In genomic region chr18:51132256-51132935, GRCh38 we compare ENCODE assay signal across 20 cellular contexts.
DNase-seq lines count a peak whose midpoint lies in the region; ATAC-seq, FAIRE-seq and TF ChIP-seq lines count a peak whose summit lies in the region.
"Had no signal": no experiment of that assay in that cellular context is flagged by ENCODE, and none has a peak within 500 bp of the region (broad histone marks: within the 10 kb centered on the region; RNA-seq: fewer than 3 reads in every experiment).

No MANE protein-coding gene starts in this region.

- H3K4me1 ChIP-seq in A549 (peaks cover 43% of the 10 kb centered on the region; the same call in 2 of the 3 replicates), GM12878 (ENCODE audit: control insufficient read depth, insufficient read depth, low read length) (no peaks in the 10 kb centered on the region), keratinocyte (ENCODE audit: control insufficient read depth, extremely low read depth, insufficient read depth, low read length) (peaks cover 30% of the 10 kb centered on the region)
- H3K4me1 ChIP-seq: Peyer's patch had no signal

- no peak for DNase-seq in A549 (ENCODE audit: low read depth in 1 of 2, low spot score in 1 of 2)
- DNase-seq in GM12878 (ENCODE audit: low read depth, low spot score), result no peak
- DNase-seq in keratinocyte (ENCODE audit: low read depth, low spot score), result no peak
- DNase-seq in DMS79 (lab: John Stamatoyannopoulos, UW), result no peak
- DNase-seq: GDM1, H7, HFFc6, KG1, NCI-H1105, NCI-H2029 treated with DMSO at 0.1 percent for 48 hours, NCI-H345, NCI-H524, NCI-H82, Peyer's patch had no signal

- peak overlapping the region; percentile 9; the same call in 1 of the 3 replicates for H3K4me2 ChIP-seq in A549
- H3K4me2 ChIP-seq in GM12878 (ENCODE audit: control insufficient read depth, insufficient read depth), result no peak overlapping the region
- peak overlapping the region; percentile 8 for H3K4me2 ChIP-seq in keratinocyte (ENCODE audit: control insufficient read depth, extremely low read depth, insufficient read depth, low read depth, low read length)

- intact Hi-C loops in GM12878 (cut with micrococcal nuclease; ENCODE audit: unreplicated experiment), result no loop called here

- H3K4me3 ChIP-seq in A549 (no peak overlapping the region), GM12878 (no peak overlapping the region), keratinocyte (ENCODE audit: control insufficient read depth in 2 of 3, extremely low read depth in 1 of 3, insufficient read depth in 2 of 3, low read depth in 1 of 3, low read length in 3 of 3) (no peak overlapping the region)
- H3K4me3 ChIP-seq: Peyer's patch had no signal

- CTCF ChIA-PET in A549 (lab: Yijun Ruan, JAX) (interaction anchor here (1.4 to 1.6 kb wide), 2 partner anchors 22 to 35 kb away, joined by 3 to 8 read pairs; no protein-coding TSS in a partner anchor), GM12878 (lab: Yijun Ruan, JAX) (interaction anchor here (0.6 to 1.8 kb wide), 2 partner anchors 20 to 60 kb away, joined by 3 to 4 read pairs; no protein-coding TSS in a partner anchor)

- H3K9ac ChIP-seq in GM12878 (ENCODE audit: control insufficient read depth, insufficient read depth, low read length) (no peak overlapping the region), keratinocyte (ENCODE audit: control insufficient read depth, extremely low read depth, insufficient read depth, low read length) (no peak overlapping the region)

- TF ChIP-seq EP300 in A549 (IDR thresholded peaks at IDR 0.05) (no peak), GM12878 (IDR thresholded peaks at IDR 0.05; ENCODE audit: borderline replicate concordance in 1 of 2, control insufficient read depth in 1 of 2, low read depth in 2 of 2, low read length in 2 of 2) (no peak)

- H3K27ac ChIP-seq in A549 (0 out of 6 replicates have a peak overlapping the region, but pooled peaks of 1 of the 2 experiments have one; percentile 21), GM12878 (ENCODE audit: control insufficient read depth, insufficient read depth) (no peak overlapping the region), keratinocyte (ENCODE audit: control insufficient read depth, insufficient read depth, low read length) (no peak overlapping the region)
- H3K27ac ChIP-seq: Peyer's patch had no signal

- no peak for FAIRE-seq in A549 (lab: Jason Lieb, UNC)
- FAIRE-seq in GM12878 (lab: Jason Lieb, UNC), result no peak
- no peak for FAIRE-seq in keratinocyte (lab: Jason Lieb, UNC)
- FAIRE-seq: A204.1 had no signal

- ATAC-seq in A549 (no peak), GM19372 (IDR thresholded peaks at IDR 0.05; ENCODE audit: low read depth, unreplicated experiment) (peak; percentile 52), GM12878 (peak; percentile 36; the same call in 2 of the 3 replicates), HG02973 (IDR thresholded peaks at IDR 0.05; ENCODE audit: unreplicated experiment) (no peak), GM18520 (IDR thresholded peaks at IDR 0.05; ENCODE audit: unreplicated experiment) (no peak), HG03457 (IDR thresholded peaks at IDR 0.05; ENCODE audit: unreplicated experiment) (no peak)
- ATAC-seq: Right ventricle myocardium inferior had no signal

- dilution Hi-C loops in keratinocyte (cut with MboI; ENCODE audit: extremely low pct_ligation_motif_present, low sequenced_read_pairs), result no loop called here

- H3K36me3 ChIP-seq in GM12878 (ENCODE audit: control insufficient read depth in 2 of 2, insufficient read depth in 2 of 2, low read length in 1 of 2), result no peaks in the 10 kb centered on the region
- H3K36me3 ChIP-seq in keratinocyte (ENCODE audit: control insufficient read depth in 2 of 2, extremely low read depth in 1 of 2, insufficient read depth in 2 of 2, low read length in 2 of 2), result no peaks in the 10 kb centered on the region
- H3K36me3 ChIP-seq: Peyer's patch had no signal

- no peaks in the 10 kb centered on the region for H3K9me1 ChIP-seq in keratinocyte (ENCODE audit: control insufficient read depth, extremely low read depth, insufficient read depth, low read length)

- H3K9me3 ChIP-seq in A549, result no peaks in the 10 kb centered on the region
- H3K9me3 ChIP-seq in GM12878 (replicated peaks; ENCODE audit: control insufficient read depth, insufficient read depth, low read length), result no peaks in the 10 kb centered on the region
- H3K9me3 ChIP-seq in keratinocyte (ENCODE audit: control insufficient read depth, low read depth, low read length), result no peaks in the 10 kb centered on the region
- H3K9me3 ChIP-seq: Peyer's patch had no signal

- in situ Hi-C loops in GM12878 (cut with MboI), result no loop called here

- H3K79me2 ChIP-seq in GM12878 (ENCODE audit: control insufficient read depth, insufficient read depth, low read length) (no peaks in the 10 kb centered on the region), keratinocyte (ENCODE audit: control insufficient read depth, insufficient read depth, low read length) (no peaks in the 10 kb centered on the region)

- no peaks in the 10 kb centered on the region for H4K20me1 ChIP-seq in GM12878 (ENCODE audit: control insufficient read depth, insufficient read depth)
- no peaks in the 10 kb centered on the region for H4K20me1 ChIP-seq in keratinocyte (ENCODE audit: control insufficient read depth, extremely low read depth, insufficient read depth, low read length)

- H2AFZ ChIP-seq in GM12878 (ENCODE audit: control insufficient read depth, low read depth, low read length) (no peak overlapping the region), keratinocyte (ENCODE audit: control insufficient read depth, low read length) (no peak overlapping the region)

- TF ChIP-seq POLR2A in A549 (IDR thresholded peaks at IDR 0.05; ENCODE audit: low read length), result no peak
- no peak for TF ChIP-seq POLR2A in GM12878 (IDR thresholded peaks at IDR 0.05; ENCODE audit: low read depth, low read length)

- 51% methylated on average over 6 of the region's 6 CpGs for WGBS in A549 (ENCODE audit: missing lambda C conversion rate)
- WGBS in GM12878 (ENCODE audit: insufficient coverage, insufficient replicate concordance, low lambda C conversion rate, missing lambda C conversion rate), result 41% methylated on average over 6 of the region's 6 CpGs

- RAD21 ChIA-PET in GM12878 (lab: Charles Lee; ENCODE audit: unreplicated experiment), result no interaction called here

- H3K27me3 ChIP-seq in GM12878 (replicated peaks in 1 of 2; ENCODE audit: control insufficient read depth in 2 of 2, insufficient read depth in 2 of 2, low read length in 1 of 2) (no peaks in the 10 kb centered on the region), keratinocyte (ENCODE audit: control insufficient read depth, extremely low read depth, insufficient read depth, low read length) (no peaks in the 10 kb centered on the region)
- H3K27me3 ChIP-seq: Peyer's patch had no signal

- SMC1A ChIA-PET in GM12878 (lab: Charles Lee; ENCODE audit: uncharacterized antibody, unreplicated experiment), result interaction anchor here (0.8 to 1.6 kb wide), 3 partner anchors 18 to 21 kb away, joined by 3 to 4 read pairs (median 3); no protein-coding TSS in a partner anchor

- POLR2A ChIA-PET in A549 (lab: Yijun Ruan, JAX), result no interaction called here
- POLR2A ChIA-PET in GM12878 (lab: Charles Lee), result no interaction called here

- TF ChIP-seq RAD21 in A549 (conservative IDR thresholded peaks at IDR 0.05 in 1 of 2, IDR thresholded peaks at IDR 0.05 in 1 of 2) (no peak), GM12878 (IDR thresholded peaks at IDR 0.05; ENCODE audit: insufficient read depth, low read depth, low read length) (no peak)

- no TSS peak for BruUV-seq in GM12878 (replicated peaks; lab: Mats Ljungman, UMichigan)

- no peak for TF ChIP-seq CTCF in A549 (IDR thresholded peaks at IDR 0.05)
- no peak for TF ChIP-seq CTCF in GM12878 (IDR thresholded peaks at IDR 0.05 in 2 of 3, conservative IDR thresholded peaks at IDR 0.05 in 1 of 3; ENCODE audit: control insufficient read depth in 2 of 3, extremely low read depth in 1 of 3, insufficient read depth in 1 of 3, low read depth in 3 of 3, low read length in 3 of 3)
- TF ChIP-seq CTCF in keratinocyte (optimal IDR thresholded peaks at IDR 0.05 in 1 of 3, IDR thresholded peaks at IDR 0.05 in 1 of 3, conservative IDR thresholded peaks at IDR 0.05 in 1 of 3; ENCODE audit: extremely low read depth in 1 of 3, insufficient read depth in 2 of 3, low read length in 3 of 3), result no peak

TF ChIP-seq in A549, 52 proteins besides CTCF, POLR2A, EP300 and RAD21 (continues in another document):
- TF ChIP-seq NPAS2 (CRISPR knock-in tag; IDR thresholded peaks at IDR 0.05; ENCODE audit: borderline replicate concordance) (no peak), BHLHE40 (IDR thresholded peaks at IDR 0.05; ENCODE audit: low read depth, low read length) (no peak), SMC3 (IDR thresholded peaks at IDR 0.05) (no peak), HOXB13 (CRISPR knock-in tag; IDR thresholded peaks at IDR 0.05; ENCODE audit: low read depth) (no peak)
- TF ChIP-seq, protein P1, sequence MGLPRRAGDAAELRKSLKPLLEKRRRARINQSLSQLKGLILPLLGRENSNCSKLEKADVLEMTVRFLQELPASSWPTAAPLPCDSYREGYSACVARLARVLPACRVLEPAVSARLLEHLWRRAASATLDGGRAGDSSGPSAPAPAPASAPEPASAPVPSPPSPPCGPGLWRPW (IDR thresholded peaks at IDR 0.05), result no peak

TF ChIP-seq in GM12878, 131 proteins besides CTCF, POLR2A, EP300 and RAD21:
- no peak for TF ChIP-seq LARP7 (IDR thresholded peaks at IDR 0.05)
- TF ChIP-seq YY1 (IDR thresholded peaks at IDR 0.05; ENCODE audit: low read depth, low read length), result no peak
- TF ChIP-seq NBN (IDR thresholded peaks at IDR 0.05), result no peak
- TF ChIP-seq NR2F1 (conservative IDR thresholded peaks at IDR 0.05), result no peak
- TF ChIP-seq IRF4 (IDR thresholded peaks at IDR 0.05; ENCODE audit: low read depth, low read length), result no peak
- TF ChIP-seq NFYA (IDR thresholded peaks at IDR 0.05; ENCODE audit: borderline replicate concordance, low read depth, low read length), result no peak

Comparison
In these comparisons a context has a peak if more than half of its experiments do, and no peak if none do; other contexts are left out.
1. ATAC-seq: peak in GM19372 (single experiment) and GM12878 (single experiment); none in A549 (0 of 2), HG02973 (single experiment), GM18520 (single experiment) and HG03457 (single experiment).